Comparison of ENCODE assay signal across 2 cellular contexts in genomic region chr3:101848754-101849713, GRCh38.
TF ChIP-seq lines count a peak whose summit lies in the region.

Gene NFKBIZ (plus strand): TSS chr3:101849514. CDS start chr3:101849629, 115 bp downstream.

TF ChIP-seq in HCT116, 20 proteins besides CTCF, POLR2A, EP300 and RAD21 (continued from another document):
- TF ChIP-seq REST (IDR thresholded peaks at IDR 0.05; ENCODE audit: low read depth) (no peak), EGR1 (IDR thresholded peaks at IDR 0.05; ENCODE audit: low read depth) (no peak), CEBPB (IDR thresholded peaks at IDR 0.05; ENCODE audit: low read depth) (peak; percentile 73; the same call in 1 of the 2 replicates), SRF (IDR thresholded peaks at IDR 0.05; ENCODE audit: low read depth) (no peak), EZH2phosphoT487 (IDR thresholded peaks at IDR 0.05; ENCODE audit: borderline replicate concordance) (no peak), SIN3A (IDR thresholded peaks at IDR 0.05; ENCODE audit: low read depth) (peak; percentile 72), YY1 (IDR thresholded peaks at IDR 0.05; ENCODE audit: extremely low read depth, insufficient replicate concordance, low read depth, low read length) (peak; percentile 39), EZH2 (IDR thresholded peaks at IDR 0.05) (no peak), FOSL1 (IDR thresholded peaks at IDR 0.05; ENCODE audit: low read depth) (no peak), ZFX (IDR thresholded peaks at IDR 0.05) (peak; percentile 77), ELF1 (IDR thresholded peaks at IDR 0.05; ENCODE audit: borderline replicate concordance, low read depth) (no peak), CBX3 (IDR thresholded peaks at IDR 0.05; ENCODE audit: low read depth) (no peak)

TF ChIP-seq in SK-N-SH, 30 proteins besides CTCF, POLR2A, EP300 and RAD21 (continued from another document):
- TF ChIP-seq SMC3 (IDR thresholded peaks at IDR 0.05; ENCODE audit: low read depth, low read length) (peak; percentile 19; the same call in 1 of the 2 replicates), REST (IDR thresholded peaks at IDR 0.05; ENCODE audit: low read depth, low read length) (peak; percentile 83), TEAD4 (IDR thresholded peaks at IDR 0.05; ENCODE audit: borderline replicate concordance, insufficient read depth) (no peak), USF2 (IDR thresholded peaks at IDR 0.05; ENCODE audit: borderline replicate concordance, low read depth, low read length) (no peak), RFX5 (IDR thresholded peaks at IDR 0.05; ENCODE audit: low read length) (no peak), YY1 (IDR thresholded peaks at IDR 0.05; ENCODE audit: low read depth) (no peak), SIN3A (IDR thresholded peaks at IDR 0.05; ENCODE audit: borderline replicate concordance, low read depth, low read length) (peak; percentile 89; the same call in 1 of the 2 replicates), FOXJ3 (CRISPR knock-in tag; IDR thresholded peaks at IDR 0.05) (no peak), MXI1 (IDR thresholded peaks at IDR 0.05; ENCODE audit: low read depth, low read length) (peak; percentile 43; the same call in 1 of the 2 replicates), CHD2 (IDR thresholded peaks at IDR 0.05; ENCODE audit: low read length, partially characterized antibody) (peak; percentile 4), USF1 (IDR thresholded peaks at IDR 0.05; ENCODE audit: borderline replicate concordance, low read depth) (no peak), PBX3 (IDR thresholded peaks at IDR 0.05) (peak; percentile 25), ZBTB33 (IDR thresholded peaks at IDR 0.05; ENCODE audit: borderline replicate concordance, low read depth) (no peak)
